Comparison of ENCODE assay signal across 26 cellular contexts in the genomic region with DNA sequence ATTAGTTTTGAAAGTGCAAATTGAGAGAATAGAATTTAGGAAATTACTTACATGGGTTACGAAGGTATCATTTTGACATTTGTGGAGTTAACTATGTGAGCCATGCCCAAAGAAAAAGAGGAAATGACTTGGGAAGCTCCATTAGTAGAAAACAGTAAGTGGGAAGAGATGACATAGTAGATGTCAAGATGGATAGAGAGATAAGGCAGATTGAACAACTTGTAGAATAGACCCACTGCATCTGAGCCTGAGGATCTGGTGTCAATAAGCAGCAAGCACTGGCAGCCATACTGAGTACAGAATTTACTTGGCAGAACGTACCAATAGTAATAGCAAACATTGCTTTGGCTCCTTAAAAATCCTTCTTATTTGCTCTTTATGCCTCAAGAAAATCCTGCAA.
"Had no signal": no experiment of that assay in that cellular context is flagged by ENCODE, and none has a peak within 500 bp of the region (broad histone marks: within the 10 kb centered on the region; RNA-seq: fewer than 3 reads in every experiment).

No MANE protein-coding gene starts in this region.

- H3K27me3 Mint-ChIP-seq: stimulated activated naive B cell treated with anti-CD40 and anti-IgM and Interleukin-4, amounts not matched to agents 10 μg/mL and 1 μg/mL and 100 μg/mL, for 72 hours had no signal

- H3K4me1 Mint-ChIP-seq: naive thymus-derived CD8-positive, alpha-beta T cell; nephron; neural crest cell; stimulated activated naive B cell treated with anti-CD40 and anti-IgM and Interleukin-4, amounts not matched to agents 10 μg/mL and 1 μg/mL and 100 μg/mL, for 72 hours had no signal

- H3K4me3 Mint-ChIP-seq: naive thymus-derived CD8-positive, alpha-beta T cell; nephron; neural crest cell; stimulated activated naive B cell treated with anti-CD40 and anti-IgM and Interleukin-4, amounts not matched to agents 10 μg/mL and 1 μg/mL and 100 μg/mL, for 72 hours had no signal

- H3K36me3 Mint-ChIP-seq: naive thymus-derived CD8-positive, alpha-beta T cell; stimulated activated naive B cell treated with anti-CD40 and anti-IgM and Interleukin-4, amounts not matched to agents 10 μg/mL and 1 μg/mL and 100 μg/mL, for 72 hours had no signal

- H3K9me3 Mint-ChIP-seq: neural crest cell had no signal

- H3K27ac Mint-ChIP-seq: naive thymus-derived CD8-positive, alpha-beta T cell; nephron; stimulated activated naive B cell treated with anti-CD40 and anti-IgM and Interleukin-4, amounts not matched to agents 10 μg/mL and 1 μg/mL and 100 μg/mL, for 72 hours had no signal

- DNase-seq: hippocampal formation; kidney; left colon; left lung; lower lobe of right lung; mammary epithelial cell; mesenchymal stem cell; naive thymus-derived CD8-positive, alpha-beta T cell; nucleus accumbens; pancreas; posterior cingulate gyrus; retina; right cardiac atrium; stimulated activated CD4-positive, alpha-beta T cell treated with anti-CD3 and anti-CD28 coated beads, Interleukin-12 subunit alpha, Interleukin-12 subunit beta, amount 100 ng/mL, for 4 hours; stimulated activated CD4-positive, alpha-beta T cell treated with anti-CD3 and anti-CD28 coated beads, Interleukin-15, amount 100 ng/mL, for 24 hours; stimulated activated CD4-positive, alpha-beta T cell treated with anti-CD3 and anti-CD28 coated beads, Interleukin-2, amount 100 ng/mL, for 24 hours; stimulated activated CD4-positive, alpha-beta T cell treated with anti-CD3 and anti-CD28 coated beads, Interleukin-4, amount 100 ng/mL, for 1 hour; stimulated activated naive B cell treated with anti-CD40 and anti-IgM and Interleukin-4, amounts not matched to agents 10 μg/mL and 1 μg/mL and 100 μg/mL, for 72 hours; stimulated activated naive CD8-positive, alpha-beta T cell treated with anti-CD3 and anti-CD28 coated beads, Interleukin-15, Interleukin-2, amounts not matched to agents 100 U/mL and 50 U/mL, for 24 hours; stomach; testis; thyroid gland; transverse colon; upper lobe of left lung had no signal
